Comparison of ENCODE assay signal across 35 cellular contexts in genomic region chr3:128987701-128988100, GRCh38. TPM values are rescaled to one million over a fixed set of nuclear protein-coding genes. Genes with fewer than 3 reads are reported as not detected.
"Had no signal": no experiment of that assay in that cellular context is flagged by ENCODE, and none has a peak within 500 bp of the region (broad histone marks: within the 10 kb centered on the region; RNA-seq: fewer than 3 reads in every experiment).

No MANE protein-coding gene starts in this region.

- H3K27ac ChIP-seq: adrenal gland, body of pancreas, brain microvascular endothelial cell, breast epithelium, VCaP had no signal

- H3K9me3 ChIP-seq: adrenal gland, body of pancreas, breast epithelium had no signal

- ATAC-seq: activated CD8-positive, alpha-beta T cell treated with anti-CD3 and anti-CD28 coated beads for 36 hours; activated naive CD4-positive, alpha-beta T cell treated with anti-CD3 and anti-CD28 coated beads, Interleukin-2, amount 50 U/mL, for 72 hours; activated T-cell treated with anti-CD3 and anti-CD28 coated beads, Interleukin-2, amount 50 U/mL, for 72 hours; activated T-helper 17 cell treated with anti-CD3 and anti-CD28 coated beads, Interleukin-2, amount 50 U/mL, for 72 hours; body of pancreas had no signal

- DNase-seq: activated B cell treated with CpG ODN at 0.5 μM for 24 hours; activated CD4-positive, alpha-beta memory T cell treated with anti-CD3 and anti-CD28 coated beads for 36 hours; activated CD4-positive, alpha-beta T cell treated with anti-CD3 and anti-CD28 coated beads for 4 hours; activated CD4-positive, alpha-beta T cell treated with anti-CD3 and anti-CD28 coated beads, Interleukin-2, amount 10 ng/mL, durations not matched to agents 24 days and 14 days; activated CD4-positive, alpha-beta T cell treated with anti-CD3 and anti-CD28 coated beads, Interleukin-2, amount 50 U/mL, for 1 hour; activated CD4-positive, alpha-beta T cell treated with anti-CD3 and anti-CD28 coated beads, Interleukin-2, amount 50 U/mL, for 4 hours; activated CD4-positive, CD25-positive, alpha-beta regulatory T cell treated with anti-CD3 and anti-CD28 coated beads, Interleukin-2, amount 50 U/mL, for 72 hours; activated CD8-positive, alpha-beta memory T cell treated with anti-CD3 and anti-CD28 coated beads, Interleukin-2, amount 50 U/mL, for 4 hours; activated CD8-positive, alpha-beta T cell treated with anti-CD3 and anti-CD28 coated beads for 36 hours; activated effector memory CD4-positive, alpha-beta T cell treated with anti-CD3 and anti-CD28 coated beads, Interleukin-2, amount 50 U/mL, for 16 hours; activated gamma-delta T cell treated with Interleukin-2 at 50 U/mL for 16 hours; activated naive CD4-positive, alpha-beta T cell; activated naive CD4-positive, alpha-beta T cell treated with anti-CD3 and anti-CD28 coated beads for 36 hours; activated naive CD4-positive, alpha-beta T cell treated with anti-CD3 and anti-CD28 coated beads, Interleukin-2, amount 50 U/mL, for 16 hours; activated naive CD8-positive, alpha-beta T cell treated with anti-CD3 and anti-CD28 coated beads for 36 hours; activated T-cell treated with anti-CD3 and anti-CD28 coated beads for 4 hours; activated T-cell treated with anti-CD3 and anti-CD28 coated beads, Interleukin-2, amount 50 U/mL, for 1 hour; activated T-cell treated with anti-CD3 and anti-CD28 coated beads, Interleukin-2, amount 50 U/mL, for 72 hours; adrenal gland; amniotic stem cell; aorta; body of pancreas; brain microvascular endothelial cell; central memory CD4-positive, alpha-beta T cell; T-helper 1 cell; T-helper 2 cell; T-helper 9 cell had no signal

- H3K27me3 ChIP-seq: adrenal gland, body of pancreas, brain microvascular endothelial cell, breast epithelium had no signal

- H3K4me1 ChIP-seq: adrenal gland, breast epithelium had no signal

- H3K27ac Mint-ChIP-seq: activated B cell treated with CpG ODN at 0.5 μM for 24 hours; activated CD4-positive, alpha-beta memory T cell treated with anti-CD3 and anti-CD28 coated beads for 36 hours; activated CD4-positive, alpha-beta T cell treated with anti-CD3 and anti-CD28 coated beads, Interleukin-2, amount 10 ng/mL, durations not matched to agents 24 days and 14 days; activated CD8-positive, alpha-beta T cell treated with anti-CD3 and anti-CD28 coated beads for 36 hours; activated naive CD4-positive, alpha-beta T cell treated with anti-CD3 and anti-CD28 coated beads for 36 hours; activated naive CD4-positive, alpha-beta T cell treated with anti-CD3 and anti-CD28 coated beads, Interleukin-2, amount 50 U/mL, for 72 hours; activated naive CD8-positive, alpha-beta T cell treated with anti-CD3 and anti-CD28 coated beads for 36 hours; activated T-cell treated with anti-CD3 and anti-CD28 coated beads, Interleukin-2, amount 50 U/mL, for 72 hours; activated T-helper 1 cell treated with anti-CD3 and anti-CD28 coated beads, Interleukin-12 subunit alpha, Interleukin-12 subunit beta, Interleukin-2, Interleukin-4 antibody, amounts not matched to agents 30 ng/mL and 10 ng/mL and 1 ng/mL, durations not matched to agents 14 hours and 24 hours and 36 hours; activated T-helper 17 cell treated with anti-CD3 and anti-CD28 coated beads, Interleukin-2, amount 50 U/mL, for 72 hours; T-helper 1 cell treated with Interleukin-12 subunit alpha and Interleukin-12 subunit beta and Interleukin-4 antibody, amounts not matched to agents 30 μg/mL and 1 μg/mL, for 36 hours; T-helper 2 cell treated with Interferon-gamma antibody and Interleukin-4, amounts not matched to agents 5 μg/mL and 100 μg/mL, for 36 hours had no signal

- H3K4me1 Mint-ChIP-seq: activated B cell treated with CpG ODN at 0.5 μM for 24 hours; activated naive CD8-positive, alpha-beta T cell treated with anti-CD3 and anti-CD28 coated beads for 36 hours; activated T-helper 17 cell treated with anti-CD3 and anti-CD28 coated beads, Interleukin-2, amount 50 U/mL, for 72 hours had no signal

- H3K27me3 Mint-ChIP-seq: activated CD4-positive, alpha-beta memory T cell treated with anti-CD3 and anti-CD28 coated beads for 36 hours; activated CD4-positive, alpha-beta T cell treated with anti-CD3 and anti-CD28 coated beads, Interleukin-2, amount 10 ng/mL, durations not matched to agents 24 days and 14 days; activated CD8-positive, alpha-beta T cell treated with anti-CD3 and anti-CD28 coated beads for 36 hours; activated naive CD8-positive, alpha-beta T cell treated with anti-CD3 and anti-CD28 coated beads for 36 hours; activated T-helper 17 cell treated with anti-CD3 and anti-CD28 coated beads, Interleukin-2, amount 50 U/mL, for 72 hours had no signal

- H3K9me3 Mint-ChIP-seq: activated B cell treated with CpG ODN at 0.5 μM for 24 hours; activated CD4-positive, alpha-beta memory T cell treated with anti-CD3 and anti-CD28 coated beads for 36 hours; activated CD4-positive, alpha-beta T cell treated with anti-CD3 and anti-CD28 coated beads, Interleukin-2, amount 10 ng/mL, durations not matched to agents 24 days and 14 days; activated CD8-positive, alpha-beta T cell treated with anti-CD3 and anti-CD28 coated beads for 36 hours; activated naive CD4-positive, alpha-beta T cell treated with anti-CD3 and anti-CD28 coated beads for 36 hours; activated naive CD4-positive, alpha-beta T cell treated with anti-CD3 and anti-CD28 coated beads, Interleukin-2, amount 50 U/mL, for 72 hours; activated naive CD8-positive, alpha-beta T cell treated with anti-CD3 and anti-CD28 coated beads for 36 hours; activated T-cell treated with anti-CD3 and anti-CD28 coated beads, Interleukin-2, amount 50 U/mL, for 72 hours; activated T-helper 1 cell treated with anti-CD3 and anti-CD28 coated beads, Interleukin-12 subunit alpha, Interleukin-12 subunit beta, Interleukin-2, Interleukin-4 antibody, amounts not matched to agents 30 ng/mL and 10 ng/mL and 1 ng/mL, durations not matched to agents 14 hours and 24 hours and 36 hours; activated T-helper 17 cell treated with anti-CD3 and anti-CD28 coated beads, Interleukin-2, amount 50 U/mL, for 72 hours; T-helper 1 cell treated with Interleukin-12 subunit alpha and Interleukin-12 subunit beta and Interleukin-4 antibody, amounts not matched to agents 30 μg/mL and 1 μg/mL, for 36 hours; T-helper 2 cell treated with Interferon-gamma antibody and Interleukin-4, amounts not matched to agents 5 μg/mL and 100 μg/mL, for 36 hours had no signal

- H3K36me3 Mint-ChIP-seq: activated CD4-positive, alpha-beta memory T cell treated with anti-CD3 and anti-CD28 coated beads for 36 hours; activated naive CD4-positive, alpha-beta T cell treated with anti-CD3 and anti-CD28 coated beads, Interleukin-2, amount 50 U/mL, for 72 hours; activated naive CD8-positive, alpha-beta T cell treated with anti-CD3 and anti-CD28 coated beads for 36 hours had no signal

- H3K4me3 ChIP-seq: adrenal gland, body of pancreas, breast epithelium had no signal

- H3K36me3 ChIP-seq: adrenal gland, brain microvascular endothelial cell, breast epithelium had no signal

- H3K4me3 Mint-ChIP-seq: activated B cell treated with CpG ODN at 0.5 μM for 24 hours; activated CD4-positive, alpha-beta memory T cell treated with anti-CD3 and anti-CD28 coated beads for 36 hours; activated CD4-positive, alpha-beta T cell treated with anti-CD3 and anti-CD28 coated beads, Interleukin-2, amount 10 ng/mL, durations not matched to agents 24 days and 14 days; activated CD8-positive, alpha-beta T cell treated with anti-CD3 and anti-CD28 coated beads for 36 hours; activated naive CD4-positive, alpha-beta T cell treated with anti-CD3 and anti-CD28 coated beads for 36 hours; activated naive CD8-positive, alpha-beta T cell treated with anti-CD3 and anti-CD28 coated beads for 36 hours; activated T-cell treated with anti-CD3 and anti-CD28 coated beads, Interleukin-2, amount 50 U/mL, for 72 hours; activated T-helper 1 cell treated with anti-CD3 and anti-CD28 coated beads, Interleukin-12 subunit alpha, Interleukin-12 subunit beta, Interleukin-2, Interleukin-4 antibody, amounts not matched to agents 30 ng/mL and 10 ng/mL and 1 ng/mL, durations not matched to agents 14 hours and 24 hours and 36 hours; activated T-helper 17 cell treated with anti-CD3 and anti-CD28 coated beads, Interleukin-2, amount 50 U/mL, for 72 hours; T-helper 1 cell treated with Interleukin-12 subunit alpha and Interleukin-12 subunit beta and Interleukin-4 antibody, amounts not matched to agents 30 μg/mL and 1 μg/mL, for 36 hours; T-helper 2 cell treated with Interferon-gamma antibody and Interleukin-4, amounts not matched to agents 5 μg/mL and 100 μg/mL, for 36 hours had no signal

RNA-seq across cellular contexts. Expression of gene CFAP92, which starts 6.2 kb away (rescaled TPM):
- total RNA-seq: activated B cell treated with CpG ODN at 0.5 μM for 24 hours; activated CD4-positive, alpha-beta T cell treated with anti-CD3 and anti-CD28 coated beads, Interleukin-2, amount 10 ng/mL, durations not matched to agents 24 days and 14 days; body of pancreas had no signal

RNA-seq across cellular contexts. Expression of gene EFCC1, which starts 13.4 kb away (rescaled TPM):
- total RNA-seq: activated B cell treated with CpG ODN at 0.5 μM for 24 hours; activated T-helper 17 cell treated with anti-CD3 and anti-CD28 coated beads, Interleukin-2, amount 50 U/mL, for 72 hours; astrocyte had no signal
